Comparison of ENCODE assay signal across 8 cellular contexts in the genomic region with DNA sequence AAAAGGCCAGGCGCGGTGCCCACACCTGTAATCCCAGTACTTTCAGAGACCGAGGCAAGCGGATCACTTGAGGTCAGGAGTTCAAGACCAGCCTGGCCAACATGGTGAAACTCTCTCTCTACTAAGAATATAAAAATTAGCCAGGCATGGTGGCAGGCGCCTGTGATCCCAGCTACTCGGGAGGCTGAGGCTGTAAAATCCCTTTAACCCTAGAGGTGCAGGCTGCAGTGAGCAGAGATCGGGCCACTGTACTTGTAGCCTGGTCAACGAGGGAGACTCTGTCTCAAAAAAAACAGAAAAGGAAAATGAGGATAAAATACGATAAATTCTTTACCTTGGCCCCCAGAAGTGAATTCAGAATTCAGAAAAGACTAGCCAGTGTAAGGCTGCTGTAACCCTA. TPM values are rescaled to one million over a fixed set of nuclear protein-coding genes. Genes with fewer than 3 reads are reported as not detected.
DNase-seq lines count a peak whose midpoint lies in the region; ATAC-seq, FAIRE-seq and TF ChIP-seq lines count a peak whose summit lies in the region.

No MANE protein-coding gene starts in this region.

- POLR2A ChIA-PET in activated CD4-positive, alpha-beta T cell treated with anti-CD3 and anti-CD28 coated beads for 36 hours (lab: Charles Lee): no interaction called here

- H3K9me1 ChIP-seq in keratinocyte (ENCODE audit: control insufficient read depth, extremely low read depth, insufficient read depth, low read length): no peaks in the 10 kb centered on the region

- H3K4me3 Mint-ChIP-seq in activated CD4-positive, alpha-beta T cell treated with anti-CD3 and anti-CD28 coated beads for 36 hours: peak overlapping the region; percentile 83
- H3K4me3 Mint-ChIP-seq in activated T-helper 17 cell treated with anti-CD3 and anti-CD28 coated beads, Interleukin-2, amount 50 U/mL, for 72 hours: peak overlapping the region; percentile 86

- peak overlapping the region; percentile 88 for H3K27ac Mint-ChIP-seq in activated CD4-positive, alpha-beta T cell treated with anti-CD3 and anti-CD28 coated beads for 36 hours
- peak overlapping the region; percentile 82 for H3K27ac Mint-ChIP-seq in activated T-helper 17 cell treated with anti-CD3 and anti-CD28 coated beads, Interleukin-2, amount 50 U/mL, for 72 hours

- H3K9me3 ChIP-seq in keratinocyte (ENCODE audit: control insufficient read depth, low read depth, low read length): no peaks in the 10 kb centered on the region
- H3K9me3 ChIP-seq in stomach smooth muscle (ENCODE audit: control insufficient read depth in 2 of 2, low read length in 2 of 2): no peaks in the 10 kb centered on the region

- H3K27ac ChIP-seq in keratinocyte (ENCODE audit: control insufficient read depth, insufficient read depth, low read length) (peak overlapping the region; percentile 83), stomach smooth muscle (ENCODE audit: low read length) (peak overlapping the region; percentile 92)

- H3K4me1 ChIP-seq in keratinocyte (ENCODE audit: control insufficient read depth, extremely low read depth, insufficient read depth, low read length): peaks cover 8% of the 10 kb centered on the region
- H3K4me1 ChIP-seq in stomach smooth muscle (ENCODE audit: control insufficient read depth, insufficient read depth, low read length): peaks cover 6% of the 10 kb centered on the region

- H3K36me3 Mint-ChIP-seq in activated CD4-positive, alpha-beta T cell treated with anti-CD3 and anti-CD28 coated beads for 36 hours (ENCODE audit: low read depth): peaks cover 2% of the 10 kb centered on the region
- no peaks in the 10 kb centered on the region for H3K36me3 Mint-ChIP-seq in activated T-helper 17 cell treated with anti-CD3 and anti-CD28 coated beads, Interleukin-2, amount 50 U/mL, for 72 hours (ENCODE audit: low read depth)

- H3K9ac ChIP-seq in keratinocyte (ENCODE audit: control insufficient read depth, extremely low read depth, insufficient read depth, low read length): peak overlapping the region; percentile 91
- peak overlapping the region; percentile 76 to 88 for H3K9ac ChIP-seq in stomach smooth muscle (ENCODE audit: low read length in 2 of 2)

- peaks cover 17% of the 10 kb centered on the region for H3K4me1 Mint-ChIP-seq in activated CD4-positive, alpha-beta T cell treated with anti-CD3 and anti-CD28 coated beads for 36 hours
- H3K4me1 Mint-ChIP-seq in activated T-helper 17 cell treated with anti-CD3 and anti-CD28 coated beads, Interleukin-2, amount 50 U/mL, for 72 hours: peaks cover 9% of the 10 kb centered on the region

- intact Hi-C loops in activated CD4-positive, alpha-beta T cell treated with anti-CD3 and anti-CD28 coated beads for 36 hours (cut with DNase I, micrococcal nuclease): loop anchor here (2.0 to 5.0 kb wide), 5 partner anchors 43 to 1086 kb away; a partner anchor contains a TSS

- H3K79me2 ChIP-seq in keratinocyte (ENCODE audit: control insufficient read depth, insufficient read depth, low read length): peaks cover 36% of the 10 kb centered on the region

- H3K36me3 ChIP-seq in keratinocyte (ENCODE audit: control insufficient read depth in 2 of 2, extremely low read depth in 1 of 2, insufficient read depth in 2 of 2, low read length in 2 of 2) (no peaks in the 10 kb centered on the region), stomach smooth muscle (ENCODE audit: control insufficient read depth in 2 of 2, insufficient read depth in 2 of 2, low read length in 2 of 2) (no peaks in the 10 kb centered on the region)

- no peaks in the 10 kb centered on the region for H3K27me3 Mint-ChIP-seq in activated CD4-positive, alpha-beta T cell treated with anti-CD3 and anti-CD28 coated beads for 36 hours
- no peaks in the 10 kb centered on the region for H3K27me3 Mint-ChIP-seq in activated T-helper 17 cell treated with anti-CD3 and anti-CD28 coated beads, Interleukin-2, amount 50 U/mL, for 72 hours

- ATAC-seq in activated CD4-positive, alpha-beta T cell treated with anti-CD3 and anti-CD28 coated beads for 36 hours: no peak
- no peak for ATAC-seq in activated T-helper 17 cell treated with anti-CD3 and anti-CD28 coated beads, Interleukin-2, amount 50 U/mL, for 72 hours (replicated peaks)
- no peak for ATAC-seq in HG03039 (IDR thresholded peaks at IDR 0.05; ENCODE audit: unreplicated experiment)
- no peak for ATAC-seq in HG02938 (IDR thresholded peaks at IDR 0.05; ENCODE audit: unreplicated experiment)

- dilution Hi-C loops in keratinocyte (cut with MboI; ENCODE audit: extremely low pct_ligation_motif_present, low sequenced_read_pairs): no loop called here

- H3K27me3 ChIP-seq in keratinocyte (ENCODE audit: control insufficient read depth, extremely low read depth, insufficient read depth, low read length): no peaks in the 10 kb centered on the region
- H3K27me3 ChIP-seq in stomach smooth muscle (ENCODE audit: control insufficient read depth in 1 of 2, insufficient read depth in 2 of 2, low read length in 2 of 2): no peaks in the 10 kb centered on the region

- peak overlapping the region; percentile 87 for H2AFZ ChIP-seq in keratinocyte (ENCODE audit: control insufficient read depth, low read length)

- no peak for TF ChIP-seq CTCF in keratinocyte (optimal IDR thresholded peaks at IDR 0.05 in 1 of 3, IDR thresholded peaks at IDR 0.05 in 1 of 3, conservative IDR thresholded peaks at IDR 0.05 in 1 of 3; ENCODE audit: extremely low read depth in 1 of 3, insufficient read depth in 2 of 3, low read length in 3 of 3)

- peak overlapping the region; percentile 94 for H3K4me2 ChIP-seq in keratinocyte (ENCODE audit: control insufficient read depth, extremely low read depth, insufficient read depth, low read depth, low read length)

- FAIRE-seq in keratinocyte (lab: Jason Lieb, UNC): no peak

- H3K9me3 Mint-ChIP-seq in activated CD4-positive, alpha-beta T cell treated with anti-CD3 and anti-CD28 coated beads for 36 hours (ENCODE audit: low read depth): no peaks in the 10 kb centered on the region
- H3K9me3 Mint-ChIP-seq in activated T-helper 17 cell treated with anti-CD3 and anti-CD28 coated beads, Interleukin-2, amount 50 U/mL, for 72 hours: no peaks in the 10 kb centered on the region

- H4K20me1 ChIP-seq in keratinocyte (ENCODE audit: control insufficient read depth, extremely low read depth, insufficient read depth, low read length): no peaks in the 10 kb centered on the region

- CTCF ChIA-PET in activated CD4-positive, alpha-beta T cell treated with anti-CD3 and anti-CD28 coated beads for 36 hours (lab: Charles Lee): no interaction called here

- H3K4me3 ChIP-seq in keratinocyte (ENCODE audit: control insufficient read depth in 2 of 3, extremely low read depth in 1 of 3, insufficient read depth in 2 of 3, low read depth in 1 of 3, low read length in 3 of 3) (peak overlapping the region; percentile 90 to 98 (median 94)), stomach smooth muscle (ENCODE audit: low read length in 2 of 2) (peak overlapping the region; percentile 70 to 91)

- no peak for DNase-seq in activated CD4-positive, alpha-beta T cell treated with anti-CD3 and anti-CD28 coated beads for 36 hours
- no peak for DNase-seq in activated CD4-positive, alpha-beta T cell treated with anti-CD3 and anti-CD28 coated beads for 1 hour
- no peak for DNase-seq in keratinocyte (ENCODE audit: low read depth, low spot score)
- no peak for DNase-seq in HPDE6-E6E7 (ENCODE audit: extremely low spot score)

RNA-seq across cellular contexts. Expression of a gene that starts 1.6 kb away (rescaled TPM):
- total RNA-seq in activated CD4-positive, alpha-beta T cell treated with anti-CD3 and anti-CD28 coated beads for 36 hours: 10 to 100 TPM; 13.6 to 15.2 TPM
- total RNA-seq in activated T-helper 17 cell treated with anti-CD3 and anti-CD28 coated beads, Interleukin-2, amount 50 U/mL, for 72 hours: 10 to 100 TPM; 20.0 to 22.5 TPM
- polyA plus RNA-seq in keratinocyte: 20.9 to 39.7 TPM (median 25.5 TPM) in 3 replicates
- polyA plus RNA-seq in keratinocyte (2011; ENCODE audit: low read depth): 20.3 TPM
- 15.0 and 27.7 TPM in 2 replicates for polyA plus RNA-seq in keratinocyte (2011; cell fraction: cytosol; rRNA removed)
- polyA plus RNA-seq in keratinocyte (2011; cell fraction: nucleus; rRNA removed): 49.7 and 57.1 TPM in 2 replicates
- polyA plus RNA-seq in keratinocyte (2012; ENCODE audit: low replicate concordance): 17.9 and 25.1 TPM in 2 replicates
- polyA minus RNA-seq in keratinocyte: 6.0 to 16.8 TPM (median 8.0 TPM) in 3 replicates
- polyA minus RNA-seq in keratinocyte (2011; cell fraction: cytosol; rRNA and poly(A)+ RNA removed): 13.2 TPM
- polyA minus RNA-seq in keratinocyte (2011; cell fraction: nucleus; rRNA and poly(A)+ RNA removed): 9.3 and 20.2 TPM in 2 replicates

RNA-seq across cellular contexts. Expression of a gene that starts 13.3 kb away (rescaled TPM):
- under 1 TPM; 0.37 to 0.43 TPM for total RNA-seq in activated CD4-positive, alpha-beta T cell treated with anti-CD3 and anti-CD28 coated beads for 36 hours
- total RNA-seq in activated T-helper 17 cell treated with anti-CD3 and anti-CD28 coated beads, Interleukin-2, amount 50 U/mL, for 72 hours: under 1 TPM; 0.54 to 0.79 TPM
- polyA plus RNA-seq in keratinocyte: 0.91 to 1.4 TPM (median 1.1 TPM) in 3 replicates
- 2.2 TPM for polyA plus RNA-seq in keratinocyte (2011; ENCODE audit: low read depth)
- 0.74 and 1.2 TPM in 2 replicates for polyA plus RNA-seq in keratinocyte (2011; cell fraction: cytosol; rRNA removed)
- polyA plus RNA-seq in keratinocyte (2011; cell fraction: nucleus; rRNA removed): 1.1 and 1.7 TPM in 2 replicates
- 0.63 and 0.79 TPM in 2 replicates for polyA plus RNA-seq in keratinocyte (2012; ENCODE audit: low replicate concordance)
- polyA minus RNA-seq in keratinocyte: 0.30 to 1.1 TPM in 2 of 3 replicates, not detected in the other
- 0.77 TPM for polyA minus RNA-seq in keratinocyte (2011; cell fraction: cytosol; rRNA and poly(A)+ RNA removed)
- not detected in 2 replicates for polyA minus RNA-seq in keratinocyte (2011; cell fraction: nucleus; rRNA and poly(A)+ RNA removed)
